8 cellular contexts compared by ENCODE assay signal in genomic region chr6:41428402-41428994, GRCh38.
A peak's percentile ranks its signal among the peaks of the same experiment; 100 is the strongest.
DNase-seq lines count a peak whose midpoint lies in the region; ATAC-seq and TF ChIP-seq lines count a peak whose summit lies in the region.

No MANE protein-coding gene starts in this region.

- no peak for DNase-seq in activated naive CD4-positive, alpha-beta T cell treated with anti-CD3 and anti-CD28 coated beads for 36 hours
- DNase-seq in activated naive CD4-positive, alpha-beta T cell (lab: John Stamatoyannopoulos, UW), result no peak
- DNase-seq in brain microvascular endothelial cell (no peak), midbrain (lab: John Stamatoyannopoulos, UW) (peak; percentile 38), upper lobe of right lung (no peak), kidney tubule cell (ENCODE audit: low spot score) (no peak)

- no peaks in the 10 kb centered on the region for H3K9me3 ChIP-seq in upper lobe of right lung

- H3K27ac ChIP-seq in brain microvascular endothelial cell, result no peak overlapping the region
- peak overlapping the region; percentile 72 for H3K27ac ChIP-seq in upper lobe of right lung

- TF ChIP-seq CTCF in brain microvascular endothelial cell (IDR thresholded peaks at IDR 0.05; ENCODE audit: low read depth, low read length, missing control alignments) (no peak), upper lobe of right lung (IDR thresholded peaks at IDR 0.05) (no peak)

- CTCF ChIA-PET in activated naive CD4-positive, alpha-beta T cell treated with anti-CD3 and anti-CD28 coated beads for 36 hours (lab: Charles Lee), result interaction anchor here (0.7 to 1.1 kb wide), 2 partner anchors 44 to 60 kb away, joined by 3 read pairs; no protein-coding TSS in a partner anchor

- intact Hi-C loops in activated naive CD4-positive, alpha-beta T cell treated with anti-CD3 and anti-CD28 coated beads for 36 hours (cut with micrococcal nuclease), result loop anchor here (1.0 to 5.0 kb wide), 2 partner anchors 59 to 104 kb away; no protein-coding TSS in a partner anchor
- intact Hi-C loops in upper lobe of right lung (cut with DNase I), result loop anchor here (10.0 kb wide), 1 partner anchor 166 kb away; no protein-coding TSS in a partner anchor

- H3K4me3 ChIP-seq in brain microvascular endothelial cell (ENCODE audit: low read depth, low read length) (peak overlapping the region; percentile 20), upper lobe of right lung (peak overlapping the region; percentile 56)

- H3K27ac Mint-ChIP-seq in activated naive CD4-positive, alpha-beta T cell treated with anti-CD3 and anti-CD28 coated beads for 36 hours, result no peak overlapping the region

- peaks cover 24% of the 10 kb centered on the region for H3K4me1 ChIP-seq in upper lobe of right lung

- ATAC-seq in upper lobe of right lung (no peak), HG02623 (IDR thresholded peaks at IDR 0.05; ENCODE audit: unreplicated experiment) (no peak), GM19035 (IDR thresholded peaks at IDR 0.05; ENCODE audit: unreplicated experiment) (no peak)

- no peaks in the 10 kb centered on the region for H3K36me3 Mint-ChIP-seq in activated naive CD4-positive, alpha-beta T cell treated with anti-CD3 and anti-CD28 coated beads for 36 hours (ENCODE audit: low read depth)

- H3K9me3 Mint-ChIP-seq in activated naive CD4-positive, alpha-beta T cell treated with anti-CD3 and anti-CD28 coated beads for 36 hours, result no peaks in the 10 kb centered on the region

- in situ Hi-C loops in brain microvascular endothelial cell (cut with HindIII; ENCODE audit: low pct_ligation_motif_present, low sequenced_read_pairs), result no loop called here

- H3K27me3 ChIP-seq in brain microvascular endothelial cell (replicated peaks) (no peaks in the 10 kb centered on the region), upper lobe of right lung (peaks cover 16% of the 10 kb centered on the region)

- peaks cover 12% of the 10 kb centered on the region for H3K4me1 Mint-ChIP-seq in activated naive CD4-positive, alpha-beta T cell treated with anti-CD3 and anti-CD28 coated beads for 36 hours (ENCODE audit: low read depth)

- peaks cover 26% of the 10 kb centered on the region for H3K27me3 Mint-ChIP-seq in activated naive CD4-positive, alpha-beta T cell treated with anti-CD3 and anti-CD28 coated beads for 36 hours (ENCODE audit: low read depth)

- H3K36me3 ChIP-seq in brain microvascular endothelial cell (replicated peaks), result no peaks in the 10 kb centered on the region
- H3K36me3 ChIP-seq in upper lobe of right lung, result no peaks in the 10 kb centered on the region

- peak overlapping the region; percentile 54 for H3K4me3 Mint-ChIP-seq in activated naive CD4-positive, alpha-beta T cell treated with anti-CD3 and anti-CD28 coated beads for 36 hours
